ENCODE assay signal across 10 cellular contexts in the genomic region with DNA sequence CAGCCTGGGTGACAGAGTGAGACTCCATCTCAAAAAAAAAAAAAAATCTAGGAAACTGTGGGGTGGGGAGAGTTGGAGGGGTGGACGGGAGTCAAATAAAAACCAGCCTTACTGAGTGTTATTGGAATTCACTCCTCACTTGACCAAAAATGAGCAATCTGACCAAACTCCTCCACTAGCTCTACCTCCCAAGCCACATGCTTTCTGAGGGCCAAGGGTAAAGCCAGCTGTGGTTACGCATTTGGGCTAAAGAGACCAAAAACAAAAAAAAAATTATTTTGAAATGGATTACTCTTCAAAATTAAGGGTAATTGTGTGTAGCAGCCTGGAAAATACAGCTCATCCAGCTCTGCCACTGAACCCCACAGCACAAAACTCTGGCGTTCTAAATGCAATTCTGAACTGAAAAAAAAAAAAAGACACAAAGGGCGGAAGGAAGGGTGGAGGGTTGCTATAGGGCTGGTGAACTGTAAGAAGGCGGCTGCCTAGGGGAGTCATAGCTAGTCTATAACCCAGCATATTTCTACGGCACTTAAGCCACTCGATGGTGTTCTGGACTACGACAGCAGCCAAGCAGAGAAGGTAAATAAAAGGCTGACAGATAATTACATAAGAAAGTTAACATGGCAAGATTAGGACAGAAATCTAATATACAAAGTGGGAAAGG. TPM values are rescaled to one million over a fixed set of nuclear protein-coding genes. Genes with fewer than 3 reads are reported as not detected.
A peak's percentile ranks its signal among the peaks of the same experiment; 100 is the strongest.
DNase-seq lines count a peak whose midpoint lies in the region; ATAC-seq and TF ChIP-seq lines count a peak whose summit lies in the region.
"Had no signal": no experiment of that assay in that cellular context is flagged by ENCODE, and none has a peak within 500 bp of the region (broad histone marks: within the 10 kb centered on the region; RNA-seq: fewer than 3 reads in every experiment).

No MANE protein-coding gene starts in this region.

- H4K20me1 ChIP-seq in SK-N-SH (ENCODE audit: insufficient read depth): no peaks in the 10 kb centered on the region

- H3K9ac ChIP-seq in SK-N-SH (no peak overlapping the region), mucosa of rectum (ENCODE audit: low read depth in 1 of 2, low read length in 2 of 2) (no peak overlapping the region)

- no peak for TF ChIP-seq RAD21 in SK-N-SH (IDR thresholded peaks at IDR 0.05; ENCODE audit: low read length)

- H3F3A ChIP-seq in SK-N-SH (replicated peaks; ENCODE audit: insufficient read depth): no peaks in the 10 kb centered on the region

- TF ChIP-seq EP300 in SK-N-SH (IDR thresholded peaks at IDR 0.05; ENCODE audit: borderline replicate concordance in 1 of 2, low read depth in 1 of 2, low read length in 1 of 2) (no peak), suprapubic skin (IDR thresholded peaks at IDR 0.05) (no peak)

- no peaks in the 10 kb centered on the region for H3K36me3 ChIP-seq in SK-N-SH (replicated peaks in 1 of 2; ENCODE audit: control insufficient read depth in 1 of 2, insufficient read depth in 2 of 2, low read length in 1 of 2)
- H3K36me3 ChIP-seq in mucosa of rectum (ENCODE audit: control insufficient read depth in 2 of 2, insufficient read depth in 2 of 2, low read length in 2 of 2): no peaks in the 10 kb centered on the region
- no peaks in the 10 kb centered on the region for H3K36me3 ChIP-seq in suprapubic skin

- H3K4me1 ChIP-seq in SK-N-SH (ENCODE audit: control insufficient read depth in 1 of 2, insufficient read depth in 2 of 2, low read depth in 1 of 2, low read length in 1 of 2): peaks cover 0 to 7% of the 10 kb centered on the region in 2 experiments; a peak in 2 of 4 replicates
- no peaks in the 10 kb centered on the region for H3K4me1 ChIP-seq in mucosa of rectum (ENCODE audit: control insufficient read depth in 2 of 2, insufficient read depth in 2 of 2, low read length in 2 of 2)
- peaks cover 23% of the 10 kb centered on the region for H3K4me1 ChIP-seq in suprapubic skin

- H3K4me1 Mint-ChIP-seq in activated naive CD8-positive, alpha-beta T cell treated with anti-CD3 and anti-CD28 coated beads, Interleukin-2, amount 50 U/mL, for 24 hours: peaks cover 73% of the 10 kb centered on the region

- DNase-seq in SK-N-SH (peak; percentile 50), suprapubic skin (ENCODE audit: low spot score in 2 of 2) (no peak), NCI-H2196 (lab: John Stamatoyannopoulos, UW; ENCODE audit: unreplicated experiment) (no peak), ecto neural progenitor cell (ENCODE audit: low spot score) (no peak)
- peak; percentile 27 for DNase-seq in activated naive CD8-positive, alpha-beta T cell treated with anti-CD3 and anti-CD28 coated beads, Interleukin-2, amount 50 U/mL, for 24 hours

- POLR2A ChIA-PET in SK-N-SH (lab: Yijun Ruan, JAX): interaction anchor here (0.6 kb wide), 1 partner anchor 108 kb away, joined by 3 read pairs; no protein-coding TSS in a partner anchor

- peak overlapping the region; percentile 92 for H3K27ac Mint-ChIP-seq in activated naive CD8-positive, alpha-beta T cell treated with anti-CD3 and anti-CD28 coated beads, Interleukin-2, amount 50 U/mL, for 24 hours
- H3K27ac Mint-ChIP-seq: nephron had no signal

- H3K4me3 Mint-ChIP-seq in activated naive CD8-positive, alpha-beta T cell treated with anti-CD3 and anti-CD28 coated beads, Interleukin-2, amount 50 U/mL, for 24 hours: peak overlapping the region; percentile 65
- H3K4me3 Mint-ChIP-seq: nephron had no signal

- WGBS in SK-N-SH (ENCODE audit: low lambda C conversion rate): 44% methylated on average over 8 of the region's 8 CpGs
- 58% methylated on average over 8 of the region's 8 CpGs for WGBS in suprapubic skin

- CTCF ChIA-PET in SK-N-SH (lab: Yijun Ruan, JAX): interaction anchor here (0.7 to 2.7 kb wide), 4 partner anchors 19 to 207 kb away, joined by 3 to 11 read pairs (median 4); no protein-coding TSS in a partner anchor

- H3K36me3 Mint-ChIP-seq in activated naive CD8-positive, alpha-beta T cell treated with anti-CD3 and anti-CD28 coated beads, Interleukin-2, amount 50 U/mL, for 24 hours (ENCODE audit: low read depth): peaks cover 14% of the 10 kb centered on the region

- no peaks in the 10 kb centered on the region for H3K9me2 ChIP-seq in SK-N-SH

- H3K4me3 ChIP-seq in SK-N-SH (ENCODE audit: low read depth in 2 of 2, low read length in 1 of 2) (no peak overlapping the region), mucosa of rectum (ENCODE audit: low read length in 2 of 2) (no peak overlapping the region), suprapubic skin (no peak overlapping the region)

- ATAC-seq in SK-N-SH treated with all-trans-retinoic acid at 6 μM for 48 hours: no peak
- ATAC-seq in activated naive CD8-positive, alpha-beta T cell treated with anti-CD3 and anti-CD28 coated beads, Interleukin-2, amount 50 U/mL, for 24 hours: peak; percentile 87
- no peak for ATAC-seq in HG02938 (IDR thresholded peaks at IDR 0.05; ENCODE audit: unreplicated experiment)

- no peak overlapping the region for H2AFZ ChIP-seq in SK-N-SH (ENCODE audit: low read depth)

- TF ChIP-seq POLR2A in suprapubic skin (IDR thresholded peaks at IDR 0.05): no peak

- H3K27ac ChIP-seq in SK-N-SH (ENCODE audit: low read depth in 2 of 2, low read length in 1 of 2) (no peak overlapping the region), mucosa of rectum (ENCODE audit: low read depth in 2 of 2, low read length in 2 of 2) (peak overlapping the region; percentile 8 to 16), suprapubic skin (peak overlapping the region; percentile 62)

- peaks cover 1% of the 10 kb centered on the region for H3K27me3 Mint-ChIP-seq in activated naive CD8-positive, alpha-beta T cell treated with anti-CD3 and anti-CD28 coated beads, Interleukin-2, amount 50 U/mL, for 24 hours

- H3K27me3 ChIP-seq in SK-N-SH (ENCODE audit: insufficient read depth) (no peaks in the 10 kb centered on the region), mucosa of rectum (ENCODE audit: control insufficient read depth in 2 of 2, insufficient read depth in 2 of 2, low read length in 2 of 2) (no peaks in the 10 kb centered on the region), suprapubic skin (no peaks in the 10 kb centered on the region)

- no peaks in the 10 kb centered on the region for H3K79me2 ChIP-seq in SK-N-SH (ENCODE audit: insufficient read depth)

- H3K4me2 ChIP-seq in SK-N-SH: no peak overlapping the region

- TF ChIP-seq CTCF in SK-N-SH (IDR thresholded peaks at IDR 0.05): no peak
- TF ChIP-seq CTCF in suprapubic skin (IDR thresholded peaks at IDR 0.05): no peak

- H3K9me3 ChIP-seq in SK-N-SH: 0 out of 2 replicates have a peak, but pooled peaks cover 3% of the 10 kb centered on the region
- no peaks in the 10 kb centered on the region for H3K9me3 ChIP-seq in mucosa of rectum (ENCODE audit: control insufficient read depth in 2 of 2, low read length in 2 of 2)
- no peaks in the 10 kb centered on the region for H3K9me3 ChIP-seq in suprapubic skin

- no peaks in the 10 kb centered on the region for H3K9me3 Mint-ChIP-seq in activated naive CD8-positive, alpha-beta T cell treated with anti-CD3 and anti-CD28 coated beads, Interleukin-2, amount 50 U/mL, for 24 hours
- H3K9me3 Mint-ChIP-seq: nephron had no signal

TF ChIP-seq in SK-N-SH, 30 proteins besides CTCF, POLR2A, EP300 and RAD21:
- TF ChIP-seq MAX (IDR thresholded peaks at IDR 0.05; ENCODE audit: low read depth) (no peak), TAF1 (IDR thresholded peaks at IDR 0.05; ENCODE audit: borderline replicate concordance, low read depth, low read length) (no peak)

TF ChIP-seq in SK-N-SH treated with all-trans-retinoic acid at 6 μM for 48 hours, 23 proteins besides CTCF, POLR2A, EP300 and RAD21:
- TF ChIP-seq CSRNP3 (CRISPR knock-in tag; IDR thresholded peaks at IDR 0.05): no peak
- TF ChIP-seq TOX (CRISPR knock-in tag; IDR thresholded peaks at IDR 0.05; ENCODE audit: borderline replicate concordance): no peak
- no peak for TF ChIP-seq OSR1 (CRISPR knock-in tag; IDR thresholded peaks at IDR 0.05)
- TF ChIP-seq, protein P1, sequence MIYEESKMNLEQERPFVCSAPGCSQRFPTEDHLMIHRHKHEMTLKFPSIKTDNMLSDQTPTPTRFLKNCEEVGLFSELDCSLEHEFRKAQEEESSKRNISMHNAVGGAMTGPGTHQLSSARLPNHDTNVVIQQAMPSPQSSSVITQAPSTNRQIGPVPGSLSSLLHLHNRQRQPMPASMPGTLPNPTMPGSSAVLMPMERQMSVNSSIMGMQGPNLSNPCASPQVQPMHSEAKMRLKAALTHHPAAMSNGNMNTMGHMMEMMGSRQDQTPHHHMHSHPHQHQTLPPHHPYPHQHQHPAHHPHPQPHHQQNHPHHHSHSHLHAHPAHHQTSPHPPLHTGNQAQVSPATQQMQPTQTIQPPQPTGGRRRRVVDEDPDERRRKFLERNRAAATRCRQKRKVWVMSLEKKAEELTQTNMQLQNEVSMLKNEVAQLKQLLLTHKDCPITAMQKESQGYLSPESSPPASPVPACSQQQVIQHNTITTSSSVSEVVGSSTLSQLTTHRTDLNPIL (CRISPR knock-in tag; IDR thresholded peaks at IDR 0.05; ENCODE audit: low read depth): no peak
- no peak for TF ChIP-seq RARB (CRISPR knock-in tag; IDR thresholded peaks at IDR 0.05)
- no peak for TF ChIP-seq ZNF70 (CRISPR knock-in tag; IDR thresholded peaks at IDR 0.05)

RNA-seq across cellular contexts. Expression of gene ELMO1, which starts 7.8 kb away (rescaled TPM):
- 0.64 and 2.8 TPM in 2 replicates for polyA plus RNA-seq in SK-N-SH (2012; rRNA removed)
- 1.5 and 3.7 TPM in 2 replicates for polyA plus RNA-seq in SK-N-SH (2012; cell fraction: cytosol; rRNA removed)
- polyA plus RNA-seq in SK-N-SH (2012; cell fraction: nucleus; rRNA removed): 1.0 and 1.5 TPM in 2 replicates
- total RNA-seq in suprapubic skin: 10 to 100 TPM in 3 of 4 donors, 1 to 10 TPM in 1; 9.8 to 49.6 (median 22.2) TPM
- total RNA-seq: A673 had no signal

Comparison
In these comparisons a context has a peak if more than half of its experiments do, and no peak if none do; other contexts are left out.
1. DNase-seq: peak in SK-N-SH (single experiment) and activated naive CD8-positive, alpha-beta T cell treated with anti-CD3 and anti-CD28 coated beads, Interleukin-2, amount 50 U/mL, for 24 hours (single experiment); none in suprapubic skin (0 of 2), NCI-H2196 (single experiment) and ecto neural progenitor cell (single experiment).
2. H3K27ac ChIP-seq: peak in mucosa of rectum (2 of 2) and suprapubic skin (single experiment); none in SK-N-SH (0 of 2).